ENCODE assay signal across 25 cellular contexts in the genomic region with DNA sequence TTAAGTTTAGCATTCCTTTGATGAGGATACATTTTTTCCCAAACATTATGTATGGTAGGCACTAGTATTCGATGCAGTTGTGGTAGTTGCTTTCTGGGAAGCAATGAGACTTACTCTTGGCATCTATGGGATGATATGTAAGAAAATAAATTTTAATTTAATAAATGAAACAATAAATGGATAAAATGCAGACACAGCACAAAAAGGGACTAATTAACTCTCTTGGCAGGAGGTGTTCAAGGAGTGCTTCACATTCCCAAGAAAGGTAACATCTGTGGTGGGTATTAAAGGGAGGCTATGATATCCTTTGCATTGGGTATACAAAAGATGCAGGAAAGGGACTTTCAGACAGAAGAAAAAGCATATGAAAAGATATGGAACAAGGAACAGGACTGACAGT.
"Had no signal": no experiment of that assay in that cellular context is flagged by ENCODE, and none has a peak within 500 bp of the region (broad histone marks: within the 10 kb centered on the region; RNA-seq: fewer than 3 reads in every experiment).

No MANE protein-coding gene starts in this region.

- H3K27ac ChIP-seq: epithelial cell of prostate, esophagus squamous epithelium, gastrocnemius medialis, heart right ventricle, left lung, lower lobe of right lung had no signal

- H3K36me3 ChIP-seq: left lung, lower lobe of right lung had no signal

- DNase-seq: cortex of kidney; effector CD8-positive, alpha-beta T cell; effector memory CD8-positive, alpha-beta T cell; endodermal cell; erythroblast; esophagus squamous epithelium; foreskin fibroblast; foreskin melanocyte; gastrocnemius medialis; glutamatergic neuron; head of caudate nucleus; heart right ventricle; hippocampal formation; left cardiac atrium; left lung; left ventricle myocardium superior; lower lobe of right lung; mesenchymal stem cell; mucosa of descending colon; naive B cell had no signal

- H3K9me3 ChIP-seq: esophagus squamous epithelium, gastrocnemius medialis, heart right ventricle, left lung, lower lobe of right lung, mucosa of descending colon had no signal

- ATAC-seq: effector memory CD8-positive, alpha-beta T cell; esophagus mucosa; gastrocnemius medialis; heart right ventricle; left cardiac atrium; left lung; left ventricle myocardium superior; lower lobe of right lung; mucosa of descending colon had no signal

- H3K4me3 ChIP-seq: esophagus squamous epithelium, gastrocnemius medialis, heart right ventricle, left lung, lower lobe of right lung, mucosa of descending colon had no signal

- H3K27me3 ChIP-seq: esophagus squamous epithelium, gastrocnemius medialis, heart right ventricle, left lung had no signal

- H3K4me1 ChIP-seq: esophagus squamous epithelium, gastrocnemius medialis, heart right ventricle, left lung, lower lobe of right lung had no signal

- FAIRE-seq: endometrium, islet of Langerhans, keratinocyte had no signal
